Comparison of ENCODE assay signal across 8 cellular contexts in the genomic region with DNA sequence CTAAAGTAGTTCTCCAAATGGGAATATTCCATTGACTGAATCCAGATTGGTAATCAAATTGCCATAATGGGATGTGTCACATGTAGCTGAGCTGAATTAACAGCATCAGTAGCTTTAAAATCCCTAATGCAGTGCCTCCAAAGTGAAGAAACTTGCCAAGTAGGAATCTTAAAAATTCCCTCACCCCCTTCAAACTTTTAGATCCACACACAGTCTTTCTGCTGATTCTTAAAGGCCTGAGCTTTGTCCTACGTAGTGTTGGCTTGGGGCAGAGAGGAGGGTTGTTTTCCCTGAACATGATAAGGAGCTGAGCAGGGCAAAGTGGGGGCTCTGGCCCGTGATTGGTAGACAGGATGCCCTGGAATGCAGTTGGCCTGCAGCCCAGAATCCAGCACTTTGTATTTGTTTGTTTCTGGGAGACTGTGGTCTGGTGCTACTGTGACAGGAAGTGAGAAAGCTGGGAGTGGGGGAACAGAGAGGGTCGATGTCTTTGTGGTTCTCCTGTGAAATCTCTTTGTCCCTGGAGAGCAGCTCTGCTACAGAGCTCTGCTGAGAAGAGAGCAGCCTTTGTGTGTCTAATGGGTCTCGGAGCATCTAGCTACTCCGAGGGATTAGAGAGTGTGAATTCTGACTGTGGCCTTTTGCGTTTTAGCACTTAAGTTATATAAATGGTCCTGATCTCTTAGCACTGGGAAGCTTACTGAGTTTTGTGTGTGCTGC. TPM values are rescaled to one million over a fixed set of nuclear protein-coding genes. Genes with fewer than 3 reads are reported as not detected.
DNase-seq lines count a peak whose midpoint lies in the region; TF ChIP-seq lines count a peak whose summit lies in the region.

No MANE protein-coding gene starts in this region.

- peak overlapping the region; percentile 92 for H3K27ac ChIP-seq in VCaP

- no peaks in the 10 kb centered on the region for H3K36me3 Mint-ChIP-seq in glutamatergic neuron (ENCODE audit: unreplicated experiment)
- H3K36me3 Mint-ChIP-seq in osteocyte (ENCODE audit: unreplicated experiment) = peaks cover 3% of the 10 kb centered on the region
- no peaks in the 10 kb centered on the region for H3K36me3 Mint-ChIP-seq in activated T-helper 2 cell treated with anti-CD3 and anti-CD28 coated beads, Interferon-gamma antibody, Interleukin-2, Interleukin-4, amounts not matched to agents 10 μg/mL and 5 μg/mL and 100 μg/mL, durations not matched to agents 14 hours and 24 hours and 36 hours (ENCODE audit: low read depth)
- H3K36me3 Mint-ChIP-seq in immature natural killer cell = peaks cover 0 to 3% (median 3%) of the 10 kb centered on the region in 3 donors

- H3K4me3 Mint-ChIP-seq in glutamatergic neuron (ENCODE audit: unreplicated experiment) (peak overlapping the region; percentile 76), osteocyte (ENCODE audit: unreplicated experiment) (peak overlapping the region; percentile 62), immature natural killer cell (no peak overlapping the region)
- H3K4me3 Mint-ChIP-seq in activated T-helper 2 cell treated with anti-CD3 and anti-CD28 coated beads, Interferon-gamma antibody, Interleukin-2, Interleukin-4, amounts not matched to agents 10 μg/mL and 5 μg/mL and 100 μg/mL, durations not matched to agents 14 hours and 24 hours and 36 hours (ENCODE audit: low read depth) = no peak overlapping the region

- H3K4me1 Mint-ChIP-seq in glutamatergic neuron (ENCODE audit: low read depth, unreplicated experiment) (peaks cover 72% of the 10 kb centered on the region), osteocyte (ENCODE audit: unreplicated experiment) (peaks cover 84% of the 10 kb centered on the region), immature natural killer cell (peaks cover 2 to 11% of the 10 kb centered on the region in 2 donors)
- peaks cover 10% of the 10 kb centered on the region for H3K4me1 Mint-ChIP-seq in activated T-helper 2 cell treated with anti-CD3 and anti-CD28 coated beads, Interferon-gamma antibody, Interleukin-2, Interleukin-4, amounts not matched to agents 10 μg/mL and 5 μg/mL and 100 μg/mL, durations not matched to agents 14 hours and 24 hours and 36 hours (ENCODE audit: low read depth)

- H3K9me3 Mint-ChIP-seq in glutamatergic neuron (ENCODE audit: unreplicated experiment) (peaks cover 2% of the 10 kb centered on the region), osteocyte (ENCODE audit: unreplicated experiment) (no peaks in the 10 kb centered on the region), immature natural killer cell (no peaks in the 10 kb centered on the region)
- H3K9me3 Mint-ChIP-seq in activated T-helper 2 cell treated with anti-CD3 and anti-CD28 coated beads, Interferon-gamma antibody, Interleukin-2, Interleukin-4, amounts not matched to agents 10 μg/mL and 5 μg/mL and 100 μg/mL, durations not matched to agents 14 hours and 24 hours and 36 hours = no peaks in the 10 kb centered on the region

- in situ Hi-C loops in ACHN (cut with HindIII; ENCODE audit: low pct_ligation_motif_present, low pct_unique_long_range_greater_than_20kb, low sequenced_read_pairs) = no loop called here

- peak; percentile 94 for DNase-seq in ACHN
- DNase-seq in HS-27A (ENCODE audit: low read depth) = peak; percentile 99
- DNase-seq in glutamatergic neuron = peak; percentile 38
- peak; percentile 94 for DNase-seq in osteocyte (ENCODE audit: extremely low spot score, unreplicated experiment)
- DNase-seq in stimulated activated CD4-positive, alpha-beta T cell treated with anti-CD3 and anti-CD28 coated beads, Interleukin-1b, Interleukin-23, amount 100 ng/mL, for 48 hours = no peak
- no peak for DNase-seq in activated T-helper 2 cell treated with anti-CD3 and anti-CD28 coated beads, Interferon-gamma antibody, Interleukin-2, Interleukin-4, amounts not matched to agents 10 μg/mL and 5 μg/mL and 100 μg/mL, durations not matched to agents 14 hours and 24 hours and 36 hours (ENCODE audit: low spot score)
- DNase-seq in immature natural killer cell = no peak

- intact Hi-C loops in activated T-helper 2 cell treated with anti-CD3 and anti-CD28 coated beads, Interferon-gamma antibody, Interleukin-2, Interleukin-4, amounts not matched to agents 10 μg/mL and 5 μg/mL and 100 μg/mL, durations not matched to agents 14 hours and 24 hours and 36 hours (cut with micrococcal nuclease) = no loop called here

- H3K27me3 Mint-ChIP-seq in glutamatergic neuron (ENCODE audit: unreplicated experiment) = peaks cover 6% of the 10 kb centered on the region
- no peaks in the 10 kb centered on the region for H3K27me3 Mint-ChIP-seq in osteocyte (ENCODE audit: unreplicated experiment)
- no peaks in the 10 kb centered on the region for H3K27me3 Mint-ChIP-seq in activated T-helper 2 cell treated with anti-CD3 and anti-CD28 coated beads, Interferon-gamma antibody, Interleukin-2, Interleukin-4, amounts not matched to agents 10 μg/mL and 5 μg/mL and 100 μg/mL, durations not matched to agents 14 hours and 24 hours and 36 hours (ENCODE audit: low read depth)
- peaks cover 0 to 2% (median 0%) of the 10 kb centered on the region in 3 donors for H3K27me3 Mint-ChIP-seq in immature natural killer cell (ENCODE audit: low read depth in 3 of 3)

- peak overlapping the region; percentile 88 for H3K27ac Mint-ChIP-seq in glutamatergic neuron (ENCODE audit: unreplicated experiment)
- peak overlapping the region; percentile 95 for H3K27ac Mint-ChIP-seq in osteocyte (ENCODE audit: unreplicated experiment)
- H3K27ac Mint-ChIP-seq in activated T-helper 2 cell treated with anti-CD3 and anti-CD28 coated beads, Interferon-gamma antibody, Interleukin-2, Interleukin-4, amounts not matched to agents 10 μg/mL and 5 μg/mL and 100 μg/mL, durations not matched to agents 14 hours and 24 hours and 36 hours = no peak overlapping the region
- peak overlapping the region in 1 of 6 donors; percentile 44 for H3K27ac Mint-ChIP-seq in immature natural killer cell

- TF ChIP-seq CTCF in VCaP (conservative IDR thresholded peaks at IDR 0.05) = no peak
- no peak for TF ChIP-seq CTCF in glutamatergic neuron (IDR thresholded peaks at IDR 0.05; ENCODE audit: partially characterized antibody, unreplicated experiment)
- TF ChIP-seq CTCF in osteocyte (IDR thresholded peaks at IDR 0.05) = no peak

RNA-seq across cellular contexts. Expression of a gene that starts 16.9 kb away (rescaled TPM):
- total RNA-seq in glutamatergic neuron (ENCODE audit: unreplicated experiment) = 344 TPM
- total RNA-seq in osteocyte = 181 and 183 TPM in 2 replicates
- 6.2 and 7.5 TPM in 2 replicates for total RNA-seq in activated T-helper 2 cell treated with anti-CD3 and anti-CD28 coated beads, Interferon-gamma antibody, Interleukin-2, Interleukin-4, amounts not matched to agents 10 μg/mL and 5 μg/mL and 100 μg/mL, durations not matched to agents 14 hours and 24 hours and 36 hours
- polyA plus RNA-seq in immature natural killer cell = 1 to 10 TPM; 1.1 to 2.5 (median 1.9) TPM

RNA-seq across cellular contexts. Expression of a gene that starts 26.9 kb away (rescaled TPM):
- not detected for total RNA-seq in glutamatergic neuron (ENCODE audit: unreplicated experiment)
- total RNA-seq in osteocyte = not detected in 2 replicates
- not detected in 2 replicates for total RNA-seq in activated T-helper 2 cell treated with anti-CD3 and anti-CD28 coated beads, Interferon-gamma antibody, Interleukin-2, Interleukin-4, amounts not matched to agents 10 μg/mL and 5 μg/mL and 100 μg/mL, durations not matched to agents 14 hours and 24 hours and 36 hours
- polyA plus RNA-seq in immature natural killer cell = under 1 TPM; 0.12 to 0.86 (median 0.25) TPM

RNA-seq across cellular contexts. Expression of a gene that starts 37.2 kb away (rescaled TPM):
- total RNA-seq in glutamatergic neuron (ENCODE audit: unreplicated experiment) = 98.8 TPM
- 103 and 122 TPM in 2 replicates for total RNA-seq in osteocyte
- total RNA-seq in activated T-helper 2 cell treated with anti-CD3 and anti-CD28 coated beads, Interferon-gamma antibody, Interleukin-2, Interleukin-4, amounts not matched to agents 10 μg/mL and 5 μg/mL and 100 μg/mL, durations not matched to agents 14 hours and 24 hours and 36 hours = 179 and 183 TPM in 2 replicates
- 100 to 1,000 TPM; 157 to 276 (median 190) TPM for polyA plus RNA-seq in immature natural killer cell

Comparison
In these comparisons a context has a peak if more than half of its experiments do, and no peak if none do; other contexts are left out.
1. DNase-seq: peak in ACHN (single experiment), HS-27A (single experiment), glutamatergic neuron (single experiment) and osteocyte (single experiment); none in stimulated activated CD4-positive, alpha-beta T cell treated with anti-CD3 and anti-CD28 coated beads, Interleukin-1b, Interleukin-23, amount 100 ng/mL, for 48 hours (single experiment), activated T-helper 2 cell treated with anti-CD3 and anti-CD28 coated beads, Interferon-gamma antibody, Interleukin-2, Interleukin-4, amounts not matched to agents 10 μg/mL and 5 μg/mL and 100 μg/mL, durations not matched to agents 14 hours and 24 hours and 36 hours (single experiment) and immature natural killer cell (0 of 3).
2. H3K4me3 Mint-ChIP-seq: peak in glutamatergic neuron (single experiment) and osteocyte (single experiment); none in activated T-helper 2 cell treated with anti-CD3 and anti-CD28 coated beads, Interferon-gamma antibody, Interleukin-2, Interleukin-4, amounts not matched to agents 10 μg/mL and 5 μg/mL and 100 μg/mL, durations not matched to agents 14 hours and 24 hours and 36 hours (single experiment) and immature natural killer cell (0 of 5).
3. RNA of a gene that starts 16.9 kb away (total RNA-seq): 344 TPM in glutamatergic neuron (single experiment) and 181 to 183 TPM in osteocyte; 6.2 to 7.5 TPM in activated T-helper 2 cell treated with anti-CD3 and anti-CD28 coated beads, Interferon-gamma antibody, Interleukin-2, Interleukin-4, amounts not matched to agents 10 μg/mL and 5 μg/mL and 100 μg/mL, durations not matched to agents 14 hours and 24 hours and 36 hours; every median in the first group is over 10 times any median in the second.